ENCODE assay signal across 9 cellular contexts in the genomic region with DNA sequence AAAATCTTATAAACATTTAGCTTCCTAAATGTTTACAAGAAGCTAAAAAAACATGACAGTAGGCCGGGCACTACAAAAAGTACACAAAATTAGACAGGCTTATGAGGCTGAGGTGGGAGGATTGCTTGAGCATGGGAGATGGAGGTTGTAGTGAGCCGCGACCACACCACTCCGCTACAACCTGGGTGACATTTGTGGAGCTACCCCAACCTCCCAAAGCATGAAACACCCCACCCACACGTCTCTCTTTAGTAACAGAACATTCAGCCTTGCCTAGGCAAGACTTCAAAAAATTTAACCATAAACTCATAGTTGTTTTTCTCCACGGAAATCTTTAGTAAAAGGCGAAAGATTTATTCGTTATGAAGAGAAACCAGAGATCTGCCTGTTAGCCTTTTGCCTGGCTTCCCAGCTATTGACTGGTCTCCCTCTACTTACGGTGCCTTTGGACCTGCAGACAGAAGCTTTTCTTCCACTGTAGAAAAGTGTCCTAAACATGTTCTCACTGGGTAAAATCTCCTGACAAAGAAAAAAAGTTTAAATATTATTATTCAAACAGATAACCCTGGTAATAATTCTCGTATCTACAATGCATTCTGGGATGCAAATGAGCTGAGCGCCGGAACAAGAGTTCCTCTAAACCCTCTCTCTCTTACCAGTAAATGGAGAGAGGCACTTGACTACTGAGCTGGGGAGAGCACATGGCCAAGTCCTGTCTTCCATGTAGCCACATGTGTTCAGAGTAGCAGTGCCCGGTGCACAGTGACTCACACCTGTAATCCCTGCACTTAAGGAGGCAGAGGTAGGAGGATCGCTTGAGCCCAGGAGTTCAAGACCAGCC. TPM values are rescaled to one million over a fixed set of nuclear protein-coding genes. Genes with fewer than 3 reads are reported as not detected.
DNase-seq lines count a peak whose midpoint lies in the region; ATAC-seq and TF ChIP-seq lines count a peak whose summit lies in the region.
"Had no signal": no experiment of that assay in that cellular context is flagged by ENCODE, and none has a peak within 500 bp of the region (broad histone marks: within the 10 kb centered on the region; RNA-seq: fewer than 3 reads in every experiment).

No MANE protein-coding gene starts in this region.

- H3K4me3 ChIP-seq in ectodermal cell (ENCODE audit: insufficient read depth, low read depth, low read length): no peak overlapping the region
- peak overlapping the region in 1 of 2 donors; percentile 20 for H3K4me3 ChIP-seq in mucosa of rectum (ENCODE audit: low read length in 2 of 2)
- H3K4me3 ChIP-seq in stomach: no peak overlapping the region

- intact Hi-C loops in stomach (cut with DNase I; ENCODE audit: low total_unique reads): no loop called here

- H3K4me1 ChIP-seq in ectodermal cell (ENCODE audit: control insufficient read depth, insufficient read depth, low read length) (no peaks in the 10 kb centered on the region), mucosa of rectum (ENCODE audit: control insufficient read depth in 2 of 2, insufficient read depth in 2 of 2, low read length in 2 of 2) (no peaks in the 10 kb centered on the region), stomach (peaks cover 0 to 24% (median 0%) of the 10 kb centered on the region in 4 donors)

- H3K36me3 ChIP-seq in ectodermal cell (ENCODE audit: control insufficient read depth, insufficient read depth, low read length) (no peaks in the 10 kb centered on the region), mucosa of rectum (ENCODE audit: control insufficient read depth in 2 of 2, insufficient read depth in 2 of 2, low read length in 2 of 2) (no peaks in the 10 kb centered on the region), stomach (no peaks in the 10 kb centered on the region)

- no peak for TF ChIP-seq CTCF in stomach (IDR thresholded peaks at IDR 0.05)

- H3K9ac ChIP-seq in mucosa of rectum (ENCODE audit: low read depth in 1 of 2, low read length in 2 of 2): no peak overlapping the region

- ATAC-seq in GM18909 (IDR thresholded peaks at IDR 0.05; ENCODE audit: poor library complexity, unreplicated experiment): peak; percentile 76
- peak; percentile 71 for ATAC-seq in HG03066 (IDR thresholded peaks at IDR 0.05; ENCODE audit: low read depth, unreplicated experiment)

- WGBS in ectodermal cell, 2 experiments: 62 to 63% methylated on average over 14 of the region's 14 CpGs
- 20 to 34% (median 25%) methylated on average over 14 of the region's 14 CpGs for WGBS in stomach, 5 donors

- H3K27ac ChIP-seq in ectodermal cell (ENCODE audit: insufficient read depth, low read depth, low read length, poor library complexity, severe bottlenecking) (peak overlapping the region; percentile 64), mucosa of rectum (ENCODE audit: low read depth in 2 of 2, low read length in 2 of 2) (peak overlapping the region; percentile 20 to 43), stomach (peak overlapping the region in 4 of 5 donors; percentile 16 to 73 (median 44))

- TF ChIP-seq EP300 in stomach (IDR thresholded peaks at IDR 0.05): no peak

- no peaks in the 10 kb centered on the region for H3K27me3 ChIP-seq in ectodermal cell (ENCODE audit: control insufficient read depth, insufficient read depth, low read length, poor library complexity, severe bottlenecking)
- H3K27me3 ChIP-seq in mucosa of rectum (ENCODE audit: control insufficient read depth in 2 of 2, insufficient read depth in 2 of 2, low read length in 2 of 2): no peaks in the 10 kb centered on the region
- H3K27me3 ChIP-seq in stomach: peaks cover 0 to 13% (median 0%) of the 10 kb centered on the region in 3 donors

- peak in 1 of 4 donors; percentile 97 for TF ChIP-seq POLR2A in stomach (IDR thresholded peaks at IDR 0.05)

- DNase-seq in AML-193 (lab: John Stamatoyannopoulos, UW) (peak; percentile 97), NCI-H345 (lab: John Stamatoyannopoulos, UW) (peak; percentile 58), stomach (peak; percentile 53)
- DNase-seq in activated CD4-positive, CD25-positive, alpha-beta regulatory T cell treated with anti-CD3 and anti-CD28 coated beads, Interleukin-2, amount 50 U/mL, for 16 hours (ENCODE audit: low read depth, low spot score): peak; percentile 60

- H3K9me3 ChIP-seq in ectodermal cell (ENCODE audit: control insufficient read depth, low read length) (no peaks in the 10 kb centered on the region), mucosa of rectum (ENCODE audit: control insufficient read depth in 2 of 2, low read length in 2 of 2) (no peaks in the 10 kb centered on the region), stomach (no peaks in the 10 kb centered on the region)

RNA-seq across cellular contexts. Expression of a gene that starts 9.2 kb away (rescaled TPM):
- polyA plus RNA-seq in ectodermal cell (2013, experiment 1 of 4): 456 TPM
- 354 TPM for polyA plus RNA-seq in ectodermal cell (2013, experiment 2 of 4)
- polyA plus RNA-seq in ectodermal cell (2013, experiment 3 of 4): 5,846 TPM
- 2,286 TPM for polyA plus RNA-seq in ectodermal cell (2013, experiment 4 of 4)
- total RNA-seq in stomach: not detected
- polyA plus RNA-seq in stomach: not detected
- total RNA-seq: T-helper 1 cell treated with Interleukin-12 subunit alpha and Interleukin-12 subunit beta and Interleukin-4 antibody, amounts not matched to agents 30 ng/mL and 1 ng/mL, for 36 hours had no signal

RNA-seq across cellular contexts. Expression of a gene that starts 17.9 kb away (rescaled TPM):
- 72.2 TPM for polyA plus RNA-seq in ectodermal cell (2013, experiment 1 of 4)
- polyA plus RNA-seq in ectodermal cell (2013, experiment 2 of 4): 57.1 TPM
- polyA plus RNA-seq in ectodermal cell (2013, experiment 3 of 4): 64.3 TPM
- 63.8 TPM for polyA plus RNA-seq in ectodermal cell (2013, experiment 4 of 4)
- 10 to 100 TPM in 3 of 5 donors, 1 to 10 TPM in 2; 2.3 to 34.8 (median 10.4) TPM for total RNA-seq in stomach
- 1 to 10 TPM; 1.4 to 6.5 (median 1.9) TPM for polyA plus RNA-seq in stomach

RNA-seq across cellular contexts. Expression of a gene that starts 47.2 kb away (rescaled TPM):
- 5.4 TPM for polyA plus RNA-seq in ectodermal cell (2013, experiment 1 of 4)
- 7.9 TPM for polyA plus RNA-seq in ectodermal cell (2013, experiment 2 of 4)
- 6.8 TPM for polyA plus RNA-seq in ectodermal cell (2013, experiment 3 of 4)
- 6.6 TPM for polyA plus RNA-seq in ectodermal cell (2013, experiment 4 of 4)
- 1 to 10 TPM in 2 of 5 donors, not detected in 3; 3.3 to 3.7 TPM for total RNA-seq in stomach
- 1 to 10 TPM; 4.4 to 8.6 (median 5.7) TPM for polyA plus RNA-seq in stomach

RNA-seq across cellular contexts. Expression of a gene that starts 47.5 kb away (rescaled TPM):
- 9.3 TPM for polyA plus RNA-seq in ectodermal cell (2013, experiment 1 of 4)
- 10.5 TPM for polyA plus RNA-seq in ectodermal cell (2013, experiment 2 of 4)
- 7.3 TPM for polyA plus RNA-seq in ectodermal cell (2013, experiment 3 of 4)
- 8.8 TPM for polyA plus RNA-seq in ectodermal cell (2013, experiment 4 of 4)
- 10 to 100 TPM in 1 of 5 donors, 1 to 10 TPM in 4; 2.4 to 22.8 (median 4.9) TPM for total RNA-seq in stomach
- polyA plus RNA-seq in stomach: 1 to 10 TPM; 6.9 to 9.4 (median 7.3) TPM

RNA-seq across cellular contexts. Expression of a gene that starts 53.6 kb away (rescaled TPM):
- polyA plus RNA-seq in ectodermal cell (2013, experiment 1 of 4): 2,727 TPM
- polyA plus RNA-seq in ectodermal cell (2013, experiment 2 of 4): 2,601 TPM
- polyA plus RNA-seq in ectodermal cell (2013, experiment 3 of 4): 3,056 TPM
- 3,481 TPM for polyA plus RNA-seq in ectodermal cell (2013, experiment 4 of 4)
- total RNA-seq in stomach: 1,000 to 10,000 TPM in 4 of 5 donors, 100 to 1,000 TPM in 1; 322 to 2,657 (median 1,647) TPM
- polyA plus RNA-seq in stomach: 1,000 to 10,000 TPM; 2,591 to 3,429 (median 3,008) TPM
